2 cellular contexts compared by ENCODE assay signal in genomic region chr20:8200220-8200619, GRCh38.
TF ChIP-seq lines count a peak whose summit lies in the region.

No MANE protein-coding gene starts in this region.

TF ChIP-seq in HepG2, 621 proteins besides CTCF, POLR2A, EP300 and RAD21 (continued from another document):
- TF ChIP-seq, protein P1, sequence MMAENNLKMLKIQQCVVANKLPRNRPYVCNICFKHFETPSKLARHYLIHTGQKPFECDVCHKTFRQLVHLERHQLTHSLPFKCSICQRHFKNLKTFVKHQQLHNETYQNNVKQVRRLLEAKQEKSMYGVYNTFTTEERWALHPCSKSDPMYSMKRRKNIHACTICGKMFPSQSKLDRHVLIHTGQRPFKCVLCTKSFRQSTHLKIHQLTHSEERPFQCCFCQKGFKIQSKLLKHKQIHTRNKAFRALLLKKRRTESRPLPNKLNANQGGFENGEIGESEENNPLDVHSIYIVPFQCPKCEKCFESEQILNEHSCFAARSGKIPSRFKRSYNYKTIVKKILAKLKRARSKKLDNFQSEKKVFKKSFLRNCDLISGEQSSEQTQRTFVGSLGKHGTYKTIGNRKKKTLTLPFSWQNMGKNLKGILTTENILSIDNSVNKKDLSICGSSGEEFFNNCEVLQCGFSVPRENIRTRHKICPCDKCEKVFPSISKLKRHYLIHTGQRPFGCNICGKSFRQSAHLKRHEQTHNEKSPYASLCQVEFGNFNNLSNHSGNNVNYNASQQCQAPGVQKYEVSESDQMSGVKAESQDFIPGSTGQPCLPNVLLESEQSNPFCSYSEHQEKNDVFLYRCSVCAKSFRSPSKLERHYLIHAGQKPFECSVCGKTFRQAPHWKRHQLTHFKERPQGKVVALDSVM (CRISPR knock-in tag; IDR thresholded peaks at IDR 0.05): no peak
- peak; percentile 53 to 76 for TF ChIP-seq MAFK (conservative IDR thresholded peaks at IDR 0.05 in 1 of 2, IDR thresholded peaks at IDR 0.05 in 1 of 2; ENCODE audit: low read length in 2 of 2)

TF ChIP-seq in K562, 482 proteins besides CTCF, POLR2A, EP300 and RAD21 (continued from another document):
- TF ChIP-seq, protein P2, sequence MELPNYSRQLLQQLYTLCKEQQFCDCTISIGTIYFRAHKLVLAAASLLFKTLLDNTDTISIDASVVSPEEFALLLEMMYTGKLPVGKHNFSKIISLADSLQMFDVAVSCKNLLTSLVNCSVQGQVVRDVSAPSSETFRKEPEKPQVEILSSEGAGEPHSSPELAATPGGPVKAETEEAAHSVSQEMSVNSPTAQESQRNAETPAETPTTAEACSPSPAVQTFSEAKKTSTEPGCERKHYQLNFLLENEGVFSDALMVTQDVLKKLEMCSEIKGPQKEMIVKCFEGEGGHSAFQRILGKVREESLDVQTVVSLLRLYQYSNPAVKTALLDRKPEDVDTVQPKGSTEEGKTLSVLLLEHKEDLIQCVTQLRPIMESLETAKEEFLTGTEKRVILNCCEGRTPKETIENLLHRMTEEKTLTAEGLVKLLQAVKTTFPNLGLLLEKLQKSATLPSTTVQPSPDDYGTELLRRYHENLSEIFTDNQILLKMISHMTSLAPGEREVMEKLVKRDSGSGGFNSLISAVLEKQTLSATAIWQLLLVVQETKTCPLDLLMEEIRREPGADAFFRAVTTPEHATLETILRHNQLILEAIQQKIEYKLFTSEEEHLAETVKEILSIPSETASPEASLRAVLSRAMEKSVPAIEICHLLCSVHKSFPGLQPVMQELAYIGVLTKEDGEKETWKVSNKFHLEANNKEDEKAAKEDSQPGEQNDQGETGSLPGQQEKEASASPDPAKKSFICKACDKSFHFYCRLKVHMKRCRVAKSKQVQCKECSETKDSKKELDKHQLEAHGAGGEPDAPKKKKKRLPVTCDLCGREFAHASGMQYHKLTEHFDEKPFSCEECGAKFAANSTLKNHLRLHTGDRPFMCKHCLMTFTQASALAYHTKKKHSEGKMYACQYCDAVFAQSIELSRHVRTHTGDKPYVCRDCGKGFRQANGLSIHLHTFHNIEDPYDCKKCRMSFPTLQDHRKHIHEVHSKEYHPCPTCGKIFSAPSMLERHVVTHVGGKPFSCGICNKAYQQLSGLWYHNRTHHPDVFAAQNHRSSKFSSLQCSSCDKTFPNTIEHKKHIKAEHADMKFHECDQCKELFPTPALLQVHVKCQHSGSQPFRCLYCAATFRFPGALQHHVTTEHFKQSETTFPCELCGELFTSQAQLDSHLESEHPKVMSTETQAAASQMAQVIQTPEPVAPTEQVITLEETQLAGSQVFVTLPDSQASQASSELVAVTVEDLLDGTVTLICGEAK (IDR thresholded peaks at IDR 0.05): no peak
- TF ChIP-seq, protein P2 (CRISPR knock-in tag; IDR thresholded peaks at IDR 0.05): no peak
- no peak for TF ChIP-seq NBN (IDR thresholded peaks at IDR 0.05; ENCODE audit: low read depth)
- no peak for TF ChIP-seq MITF (IDR thresholded peaks at IDR 0.05)
- TF ChIP-seq, protein P3, sequence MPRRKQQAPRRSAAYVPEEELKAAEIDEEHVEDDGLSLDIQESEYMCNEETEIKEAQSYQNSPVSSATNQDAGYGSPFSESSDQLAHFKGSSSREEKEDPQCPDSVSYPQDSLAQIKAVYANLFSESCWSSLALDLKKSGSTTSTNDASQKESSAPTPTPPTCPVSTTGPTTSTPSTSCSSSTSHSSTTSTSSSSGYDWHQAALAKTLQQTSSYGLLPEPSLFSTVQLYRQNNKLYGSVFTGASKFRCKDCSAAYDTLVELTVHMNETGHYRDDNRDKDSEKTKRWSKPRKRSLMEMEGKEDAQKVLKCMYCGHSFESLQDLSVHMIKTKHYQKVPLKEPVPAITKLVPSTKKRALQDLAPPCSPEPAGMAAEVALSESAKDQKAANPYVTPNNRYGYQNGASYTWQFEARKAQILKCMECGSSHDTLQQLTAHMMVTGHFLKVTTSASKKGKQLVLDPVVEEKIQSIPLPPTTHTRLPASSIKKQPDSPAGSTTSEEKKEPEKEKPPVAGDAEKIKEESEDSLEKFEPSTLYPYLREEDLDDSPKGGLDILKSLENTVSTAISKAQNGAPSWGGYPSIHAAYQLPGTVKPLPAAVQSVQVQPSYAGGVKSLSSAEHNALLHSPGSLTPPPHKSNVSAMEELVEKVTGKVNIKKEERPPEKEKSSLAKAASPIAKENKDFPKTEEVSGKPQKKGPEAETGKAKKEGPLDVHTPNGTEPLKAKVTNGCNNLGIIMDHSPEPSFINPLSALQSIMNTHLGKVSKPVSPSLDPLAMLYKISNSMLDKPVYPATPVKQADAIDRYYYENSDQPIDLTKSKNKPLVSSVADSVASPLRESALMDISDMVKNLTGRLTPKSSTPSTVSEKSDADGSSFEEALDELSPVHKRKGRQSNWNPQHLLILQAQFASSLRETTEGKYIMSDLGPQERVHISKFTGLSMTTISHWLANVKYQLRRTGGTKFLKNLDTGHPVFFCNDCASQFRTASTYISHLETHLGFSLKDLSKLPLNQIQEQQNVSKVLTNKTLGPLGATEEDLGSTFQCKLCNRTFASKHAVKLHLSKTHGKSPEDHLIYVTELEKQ (CRISPR knock-in tag; IDR thresholded peaks at IDR 0.05): no peak
- peak; percentile 14; the same call in 1 of the 2 replicates for TF ChIP-seq MAFG (tag; conservative IDR thresholded peaks at IDR 0.05)
- no peak for TF ChIP-seq GTF2F1 (IDR thresholded peaks at IDR 0.05; ENCODE audit: low read depth, low read length)
- no peak for TF ChIP-seq ZNF695 (CRISPR knock-in tag; IDR thresholded peaks at IDR 0.05)
- TF ChIP-seq BHLHE40 (IDR thresholded peaks at IDR 0.05; ENCODE audit: low read length): no peak
- TF ChIP-seq STAG1 (CRISPR knock-in tag; IDR thresholded peaks at IDR 0.05; ENCODE audit: borderline replicate concordance): no peak
- peak; percentile 36; the same call in 1 of the 2 replicates for TF ChIP-seq ZNF316 (IDR thresholded peaks at IDR 0.05)
- TF ChIP-seq ZNF668 (CRISPR knock-in tag; IDR thresholded peaks at IDR 0.05): no peak
- 0 out of 2 replicates have a peak, but pooled peaks have one; percentile 11 for TF ChIP-seq C11orf30 (IDR thresholded peaks at IDR 0.05; ENCODE audit: low read depth)
